ENCODE assay signal across 7 cellular contexts in the genomic region with DNA sequence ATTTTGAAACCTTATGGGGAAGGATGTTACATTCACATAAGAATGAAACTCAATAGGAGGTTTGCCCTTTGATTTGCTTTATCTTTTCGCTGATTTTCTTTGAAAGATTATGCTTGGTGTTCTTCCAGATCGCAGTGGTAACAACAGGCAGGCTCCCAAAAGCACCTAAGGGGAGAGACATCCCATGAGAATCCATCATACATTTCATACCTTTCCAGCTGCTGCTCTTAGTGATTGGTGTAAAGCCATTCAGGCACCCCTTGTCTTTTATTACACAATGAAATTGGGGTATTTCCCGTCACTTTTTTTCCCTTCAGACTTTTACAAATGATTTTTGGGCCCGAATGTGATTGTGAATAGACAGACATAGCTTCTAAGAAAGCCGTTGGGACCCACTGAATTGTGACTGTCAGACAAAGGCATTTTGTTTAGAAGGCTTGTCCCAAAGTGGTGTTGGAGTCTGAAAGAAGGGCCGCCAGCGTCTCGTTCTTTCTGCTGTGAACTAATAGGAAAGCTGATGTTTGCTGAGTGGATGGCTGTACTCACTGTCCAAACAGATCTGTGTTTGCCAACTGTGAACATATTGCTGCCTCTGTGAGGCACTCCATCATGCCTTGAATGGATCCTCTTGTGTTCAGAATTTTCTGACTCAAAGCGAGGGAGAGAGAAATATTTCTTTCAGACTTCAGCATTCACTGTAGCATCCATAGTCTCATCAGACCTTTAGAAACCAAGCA.
A peak's percentile ranks its signal among the peaks of the same experiment; 100 is the strongest.
DNase-seq lines count a peak whose midpoint lies in the region; ATAC-seq and TF ChIP-seq lines count a peak whose summit lies in the region.

No MANE protein-coding gene starts in this region.

- no peaks in the 10 kb centered on the region for H3K27me3 Mint-ChIP-seq in mesothelial cell of epicardium (ENCODE audit: low read depth)

- no peak for TF ChIP-seq CTCF in choroid plexus epithelial cell (conservative IDR thresholded peaks at IDR 0.05; ENCODE audit: low read depth, low read length)
- TF ChIP-seq CTCF in mesothelial cell of epicardium (IDR thresholded peaks at IDR 0.05; ENCODE audit: unreplicated experiment) = no peak
- TF ChIP-seq CTCF in tibial nerve (IDR thresholded peaks at IDR 0.05) = no peak

- H3K4me3 ChIP-seq in choroid plexus epithelial cell (ENCODE audit: low read depth, low read length) (no peak overlapping the region), tibial nerve (no peak overlapping the region)

- H3K36me3 Mint-ChIP-seq in mesothelial cell of epicardium = peaks cover 8% of the 10 kb centered on the region

- 35 to 43% methylated on average over 9 of the region's 9 CpGs for WGBS in tibial nerve, 2 donors

- H3K4me1 ChIP-seq in tibial nerve = peaks cover 0 to 64% (median 32%) of the 10 kb centered on the region in 4 donors

- TF ChIP-seq POLR2A in tibial nerve (IDR thresholded peaks at IDR 0.05) = no peak

- H3K27me3 ChIP-seq in tibial nerve = no peaks in the 10 kb centered on the region

- H3K9me3 ChIP-seq in tibial nerve = no peaks in the 10 kb centered on the region

- DNase-seq in NCI-H2196 treated with DMSO at 0.1 percent for 48 hours (lab: John Stamatoyannopoulos, UW; ENCODE audit: unreplicated experiment) (peak; percentile 71), choroid plexus epithelial cell (ENCODE audit: low read depth) (peak; percentile 50), mesothelial cell of epicardium (ENCODE audit: low spot score in 2 of 2, unreplicated experiment in 2 of 2) (no peak), tibial nerve (ENCODE audit: low spot score in 2 of 2) (peak in 1 of 2 donors; percentile 32)

- H3K27ac Mint-ChIP-seq in mesothelial cell of epicardium = peak overlapping the region; percentile 28

- peak in 1 of 2 donors; percentile 74 for TF ChIP-seq EP300 in tibial nerve (IDR thresholded peaks at IDR 0.05)

- ATAC-seq in GM19452 (IDR thresholded peaks at IDR 0.05; ENCODE audit: unreplicated experiment) (no peak), HG03520 (IDR thresholded peaks at IDR 0.05; ENCODE audit: unreplicated experiment) (no peak), HG02970 (IDR thresholded peaks at IDR 0.05; ENCODE audit: low FRiP score, unreplicated experiment) (no peak)

- peaks cover 32% of the 10 kb centered on the region for H3K4me1 Mint-ChIP-seq in mesothelial cell of epicardium

- no peak overlapping the region for H3K4me3 Mint-ChIP-seq in mesothelial cell of epicardium

- H3K27ac ChIP-seq in tibial nerve = peak overlapping the region in 3 of 4 donors; percentile 0 to 79 (median 64)

- H3K36me3 ChIP-seq in tibial nerve = no peaks in the 10 kb centered on the region

- no peaks in the 10 kb centered on the region for H3K9me3 Mint-ChIP-seq in mesothelial cell of epicardium

Comparison
In these comparisons a context has a peak if more than half of its experiments do, and no peak if none do; other contexts are left out.
1. DNase-seq: peak in NCI-H2196 treated with DMSO at 0.1 percent for 48 hours (single experiment) and choroid plexus epithelial cell (single experiment); none in mesothelial cell of epicardium (0 of 2).